Comparison of ENCODE assay signal across 27 cellular contexts in the genomic region with DNA sequence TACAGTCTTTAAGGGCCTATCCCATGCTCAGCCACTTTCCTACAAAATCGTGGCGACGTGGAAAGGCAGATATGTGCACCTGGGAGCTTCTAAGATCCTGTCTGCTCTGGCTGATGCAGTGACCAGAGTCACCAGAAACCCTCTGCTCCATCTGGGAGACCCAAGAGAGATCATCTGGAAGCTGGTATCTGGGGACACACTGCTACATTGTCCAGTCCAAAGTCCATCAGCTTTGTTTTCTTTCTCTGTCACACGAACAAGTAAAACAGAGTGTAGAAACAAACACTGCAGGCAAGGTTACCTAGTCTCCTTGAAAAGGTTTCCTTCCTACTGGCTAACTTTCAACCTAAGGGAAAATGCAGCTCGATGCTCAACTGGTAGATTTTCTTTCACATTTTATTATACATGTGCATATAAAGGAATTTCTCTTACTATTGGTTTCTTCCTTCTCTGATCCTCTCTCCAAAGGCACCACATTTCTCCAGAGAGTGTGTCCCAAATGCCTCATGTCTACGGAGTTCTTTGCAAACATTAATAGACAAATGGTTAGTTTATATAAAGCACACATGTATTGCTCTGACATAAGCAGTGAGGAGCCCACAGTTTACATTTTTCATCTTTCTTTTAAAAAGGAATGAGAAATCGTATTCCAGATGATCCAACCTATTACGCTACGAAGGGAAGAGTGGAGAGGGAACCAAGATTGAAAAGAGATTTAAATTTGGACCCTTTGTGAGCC. TPM values are rescaled to one million over a fixed set of nuclear protein-coding genes. Genes with fewer than 3 reads are reported as not detected.
DNase-seq lines count a peak whose midpoint lies in the region; ATAC-seq, FAIRE-seq and TF ChIP-seq lines count a peak whose summit lies in the region.
"Had no signal": no experiment of that assay in that cellular context is flagged by ENCODE, and none has a peak within 500 bp of the region (broad histone marks: within the 10 kb centered on the region; RNA-seq: fewer than 3 reads in every experiment).

No MANE protein-coding gene starts in this region.

- H3K4me3 ChIP-seq in small intestine (ENCODE audit: low read depth in 1 of 2, low read length in 2 of 2): no peak overlapping the region
- H3K4me3 ChIP-seq: BLaER1 treated with 17β-estradiol and CSF1 and Interleukin-3, amounts not matched to agents 10 nM and 100 nM; K562; SJCRH30 had no signal

- no peaks in the 10 kb centered on the region for H3K9me3 ChIP-seq in small intestine (ENCODE audit: control insufficient read depth, low read depth)
- H3K9me3 ChIP-seq: BLaER1 treated with 17β-estradiol and CSF1 and Interleukin-3, amounts not matched to agents 10 nM and 100 nM; SJCRH30 had no signal

- H3K4me1 ChIP-seq in small intestine (ENCODE audit: control insufficient read depth in 2 of 2, insufficient read depth in 1 of 2, low read depth in 1 of 2, low read length in 1 of 2): no peaks in the 10 kb centered on the region
- H3K4me1 ChIP-seq: SJCRH30 had no signal

- DNase-seq in COLO668 (lab: John Stamatoyannopoulos, UW; ENCODE audit: unreplicated experiment) (peak; percentile 44), left lobe of liver (ENCODE audit: low spot score) (no peak), small intestine (peak; percentile 38), D721Med (ENCODE audit: insufficient read length, low spot score) (no peak)
- DNase-seq: ACHN; Calu3; CD4-positive, alpha-beta memory T cell; EL; GF-D8; GOT3; HCEC 1CT; MM.1S; NCI-H1048; NCI-H1417 treated with DMSO at 0.1 percent for 48 hours; NCI-H187; NCI-H226; NCI-H524; NCI-H82; SJCRH30; T-cell had no signal

- H3K27me3 ChIP-seq in small intestine (ENCODE audit: control insufficient read depth in 2 of 2, insufficient read depth in 2 of 2, low read length in 2 of 2): peaks cover 0 to 2% of the 10 kb centered on the region in 2 donors
- H3K27me3 ChIP-seq: SJCRH30 had no signal

- TF ChIP-seq CTCF in VCaP (conservative IDR thresholded peaks at IDR 0.05) (no peak), D721Med (IDR thresholded peaks at IDR 0.05; ENCODE audit: insufficient read depth, missing control alignments) (no peak)

- peak overlapping the region; percentile 61 for H3K27ac ChIP-seq in VCaP
- H3K27ac ChIP-seq in small intestine (ENCODE audit: low read depth in 1 of 2, low read length in 1 of 2): no peak overlapping the region
- H3K27ac ChIP-seq: BLaER1 treated with 17β-estradiol and CSF1 and Interleukin-3, amounts not matched to agents 10 nM and 100 nM; SJCRH30 had no signal

- H3K36me3 ChIP-seq in small intestine (ENCODE audit: control insufficient read depth in 2 of 2, insufficient read depth in 2 of 2, low read length in 2 of 2): no peaks in the 10 kb centered on the region
- H3K36me3 ChIP-seq: BLaER1 treated with 17β-estradiol and CSF1 and Interleukin-3, amounts not matched to agents 10 nM and 100 nM; SJCRH30 had no signal

- WGBS in small intestine, 3 donors: 63 to 70% (median 68%) methylated on average over 9 of the region's 9 CpGs

- FAIRE-seq in small intestine (lab: Jason Lieb, UNC): no peak
- FAIRE-seq in D721Med (lab: Jason Lieb, UNC): no peak
- FAIRE-seq: GM19239, K562 had no signal

- ATAC-seq in left lobe of liver: peak; percentile 91
- ATAC-seq in HG03097 (IDR thresholded peaks at IDR 0.05; ENCODE audit: low FRiP score, unreplicated experiment): no peak
- no peak for ATAC-seq in HG03457 (IDR thresholded peaks at IDR 0.05; ENCODE audit: unreplicated experiment)
- ATAC-seq: K562, Panc1, T-cell had no signal

RNA-seq across cellular contexts. Expression of gene GREM1, which starts 8.3 kb away (rescaled TPM):
- 2.2 TPM for total RNA-seq in left lobe of liver
- 10 to 100 TPM in 1 of 3 donors, under 1 TPM in 2; 0.22 to 39.6 (median 0.54) TPM for polyA plus RNA-seq in small intestine
- total RNA-seq: Calu3; CD4-positive, alpha-beta memory T cell had no signal
- polyA plus RNA-seq: CD4-positive, alpha-beta memory T cell had no signal

Comparison
In these comparisons a context has a peak if more than half of its experiments do, and no peak if none do; other contexts are left out.
1. DNase-seq: peak in COLO668 (single experiment) and small intestine (single experiment); none in left lobe of liver (single experiment) and D721Med (single experiment).